Comparison of ENCODE assay signal across 2 cellular contexts in the genomic region with DNA sequence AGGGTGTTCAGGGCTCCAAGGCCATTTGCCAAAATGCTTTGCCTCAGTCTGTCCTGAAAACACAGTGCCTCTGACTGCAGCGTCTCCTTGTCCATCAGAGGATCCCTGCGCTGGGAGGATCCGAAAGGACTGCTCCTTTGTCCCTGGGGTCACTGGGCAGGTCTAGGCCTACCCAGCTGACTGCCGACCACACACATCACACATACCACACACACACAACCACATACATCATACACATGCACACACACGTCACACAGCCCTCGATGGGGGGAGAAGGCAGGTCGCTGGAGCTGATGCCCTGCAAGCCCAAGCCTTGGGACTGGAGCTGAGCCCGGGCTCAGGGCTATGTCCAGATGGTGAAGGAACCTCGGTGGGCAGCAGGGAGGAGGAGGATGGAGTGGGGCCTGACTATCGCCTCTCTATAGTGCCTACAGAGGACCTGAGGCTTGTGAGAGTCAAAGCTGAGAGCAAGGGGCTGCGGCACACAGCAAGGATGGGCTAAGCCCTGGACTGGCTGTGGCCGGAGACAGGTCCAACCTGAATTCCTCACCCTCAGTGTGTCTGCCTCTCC.
TF ChIP-seq lines count a peak whose summit lies in the region.

No MANE protein-coding gene starts in this region.

TF ChIP-seq in H1, 55 proteins besides CTCF, POLR2A, EP300 and RAD21:
- TF ChIP-seq RNF2 (IDR thresholded peaks at IDR 0.05; ENCODE audit: borderline replicate concordance, low read depth, low read length, missing control alignments, poor library complexity, severe bottlenecking) (no peak), BCL11A (IDR thresholded peaks at IDR 0.05; ENCODE audit: low read depth in 2 of 2, low read length in 2 of 2) (no peak)
TF ChIP-seq in H1: peak in this region for 0.

TF ChIP-seq in SK-N-SH treated with all-trans-retinoic acid at 6 μM for 48 hours, 23 proteins besides CTCF, POLR2A, EP300 and RAD21:
- TF ChIP-seq OSR1 (CRISPR knock-in tag; IDR thresholded peaks at IDR 0.05) (no peak), ZFP30 (CRISPR knock-in tag; IDR thresholded peaks at IDR 0.05) (no peak), ESRRG (CRISPR knock-in tag; IDR thresholded peaks at IDR 0.05) (no peak), GLIS3 (CRISPR knock-in tag; IDR thresholded peaks at IDR 0.05) (no peak), ZC3H10 (CRISPR knock-in tag; IDR thresholded peaks at IDR 0.05) (no peak), CSRNP3 (CRISPR knock-in tag; IDR thresholded peaks at IDR 0.05) (no peak), ZNF565 (CRISPR knock-in tag; conservative IDR thresholded peaks at IDR 0.05; ENCODE audit: low read depth) (no peak), CSDC2 (CRISPR knock-in tag; IDR thresholded peaks at IDR 0.05) (no peak), BACH2 (CRISPR knock-in tag; IDR thresholded peaks at IDR 0.05; ENCODE audit: borderline replicate concordance) (no peak), ZNF70 (CRISPR knock-in tag; IDR thresholded peaks at IDR 0.05) (no peak), TOX (CRISPR knock-in tag; IDR thresholded peaks at IDR 0.05; ENCODE audit: borderline replicate concordance) (no peak), RARB (CRISPR knock-in tag; IDR thresholded peaks at IDR 0.05) (no peak), ZFP3 (CRISPR knock-in tag; IDR thresholded peaks at IDR 0.05) (no peak), ARNTL (CRISPR knock-in tag; IDR thresholded peaks at IDR 0.05; ENCODE audit: borderline replicate concordance, low read depth) (no peak), TSHZ2 (CRISPR knock-in tag; IDR thresholded peaks at IDR 0.05) (no peak), ISL1 (CRISPR knock-in tag; IDR thresholded peaks at IDR 0.05) (no peak)
- TF ChIP-seq, protein P1, sequence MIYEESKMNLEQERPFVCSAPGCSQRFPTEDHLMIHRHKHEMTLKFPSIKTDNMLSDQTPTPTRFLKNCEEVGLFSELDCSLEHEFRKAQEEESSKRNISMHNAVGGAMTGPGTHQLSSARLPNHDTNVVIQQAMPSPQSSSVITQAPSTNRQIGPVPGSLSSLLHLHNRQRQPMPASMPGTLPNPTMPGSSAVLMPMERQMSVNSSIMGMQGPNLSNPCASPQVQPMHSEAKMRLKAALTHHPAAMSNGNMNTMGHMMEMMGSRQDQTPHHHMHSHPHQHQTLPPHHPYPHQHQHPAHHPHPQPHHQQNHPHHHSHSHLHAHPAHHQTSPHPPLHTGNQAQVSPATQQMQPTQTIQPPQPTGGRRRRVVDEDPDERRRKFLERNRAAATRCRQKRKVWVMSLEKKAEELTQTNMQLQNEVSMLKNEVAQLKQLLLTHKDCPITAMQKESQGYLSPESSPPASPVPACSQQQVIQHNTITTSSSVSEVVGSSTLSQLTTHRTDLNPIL (CRISPR knock-in tag; IDR thresholded peaks at IDR 0.05; ENCODE audit: low read depth): no peak
- TF ChIP-seq, protein P2, sequence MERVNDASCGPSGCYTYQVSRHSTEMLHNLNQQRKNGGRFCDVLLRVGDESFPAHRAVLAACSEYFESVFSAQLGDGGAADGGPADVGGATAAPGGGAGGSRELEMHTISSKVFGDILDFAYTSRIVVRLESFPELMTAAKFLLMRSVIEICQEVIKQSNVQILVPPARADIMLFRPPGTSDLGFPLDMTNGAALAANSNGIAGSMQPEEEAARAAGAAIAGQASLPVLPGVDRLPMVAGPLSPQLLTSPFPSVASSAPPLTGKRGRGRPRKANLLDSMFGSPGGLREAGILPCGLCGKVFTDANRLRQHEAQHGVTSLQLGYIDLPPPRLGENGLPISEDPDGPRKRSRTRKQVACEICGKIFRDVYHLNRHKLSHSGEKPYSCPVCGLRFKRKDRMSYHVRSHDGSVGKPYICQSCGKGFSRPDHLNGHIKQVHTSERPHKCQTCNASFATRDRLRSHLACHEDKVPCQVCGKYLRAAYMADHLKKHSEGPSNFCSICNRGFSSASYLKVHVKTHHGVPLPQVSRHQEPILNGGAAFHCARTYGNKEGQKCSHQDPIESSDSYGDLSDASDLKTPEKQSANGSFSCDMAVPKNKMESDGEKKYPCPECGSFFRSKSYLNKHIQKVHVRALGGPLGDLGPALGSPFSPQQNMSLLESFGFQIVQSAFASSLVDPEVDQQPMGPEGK (CRISPR knock-in tag; IDR thresholded peaks at IDR 0.05; ENCODE audit: borderline replicate concordance): no peak
- TF ChIP-seq, protein P3, sequence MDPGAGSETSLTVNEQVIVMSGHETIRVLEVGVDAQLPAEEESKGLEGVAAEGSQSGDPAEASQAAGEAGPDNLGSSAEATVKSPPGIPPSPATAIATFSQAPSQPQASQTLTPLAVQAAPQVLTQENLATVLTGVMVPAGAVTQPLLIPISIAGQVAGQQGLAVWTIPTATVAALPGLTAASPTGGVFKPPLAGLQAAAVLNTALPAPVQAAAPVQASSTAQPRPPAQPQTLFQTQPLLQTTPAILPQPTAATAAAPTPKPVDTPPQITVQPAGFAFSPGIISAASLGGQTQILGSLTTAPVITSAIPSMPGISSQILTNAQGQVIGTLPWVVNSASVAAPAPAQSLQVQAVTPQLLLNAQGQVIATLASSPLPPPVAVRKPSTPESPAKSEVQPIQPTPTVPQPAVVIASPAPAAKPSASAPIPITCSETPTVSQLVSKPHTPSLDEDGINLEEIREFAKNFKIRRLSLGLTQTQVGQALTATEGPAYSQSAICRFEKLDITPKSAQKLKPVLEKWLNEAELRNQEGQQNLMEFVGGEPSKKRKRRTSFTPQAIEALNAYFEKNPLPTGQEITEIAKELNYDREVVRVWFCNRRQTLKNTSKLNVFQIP (CRISPR knock-in tag; IDR thresholded peaks at IDR 0.05; ENCODE audit: borderline replicate concordance, low read depth): no peak
